20 cellular contexts compared by ENCODE assay signal in the genomic region with DNA sequence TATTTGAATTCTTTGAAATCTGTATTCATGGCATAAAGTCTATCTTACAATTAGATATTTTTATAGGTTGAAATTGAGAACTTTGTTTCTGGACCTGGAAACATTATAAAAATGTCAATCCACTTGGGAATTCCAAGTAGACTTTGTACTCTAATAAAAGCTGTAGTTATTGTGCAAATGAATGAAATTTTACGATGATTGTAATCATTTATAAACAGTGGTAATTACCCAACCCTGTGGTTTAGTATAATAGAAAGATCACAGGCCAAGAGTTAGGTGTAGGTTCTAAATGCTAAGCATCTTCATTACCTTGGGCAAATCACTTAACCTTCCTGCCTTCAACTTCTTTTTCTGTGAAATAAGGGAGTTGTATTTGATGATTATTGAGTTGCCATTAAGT. TPM values are rescaled to one million over a fixed set of nuclear protein-coding genes. Genes with fewer than 3 reads are reported as not detected.
DNase-seq lines count a peak whose midpoint lies in the region; ATAC-seq, FAIRE-seq and TF ChIP-seq lines count a peak whose summit lies in the region.
"Had no signal": no experiment of that assay in that cellular context is flagged by ENCODE, and none has a peak within 500 bp of the region (broad histone marks: within the 10 kb centered on the region; RNA-seq: fewer than 3 reads in every experiment).

No MANE protein-coding gene starts in this region.

- FAIRE-seq in small intestine (lab: Jason Lieb, UNC), result peak; percentile 39
- FAIRE-seq: GM12892, GM19239, H1, HepG2, HTR-8/SVneo had no signal

- H3K4me3 ChIP-seq in small intestine (ENCODE audit: low read depth in 1 of 2, low read length in 2 of 2) (no peak overlapping the region), esophagus muscularis mucosa (no peak overlapping the region)
- H3K4me3 ChIP-seq: BLaER1 treated with 17β-estradiol and CSF1 and Interleukin-3, amounts not matched to agents 10 nM and 100 nM; HAP-1 had no signal

- H3K36me3 ChIP-seq in small intestine (ENCODE audit: control insufficient read depth in 2 of 2, insufficient read depth in 2 of 2, low read length in 2 of 2) (no peaks in the 10 kb centered on the region), esophagus muscularis mucosa (no peaks in the 10 kb centered on the region)
- H3K36me3 ChIP-seq: BLaER1 treated with 17β-estradiol and CSF1 and Interleukin-3, amounts not matched to agents 10 nM and 100 nM; HAP-1 had no signal

- no peak overlapping the region for H3K27ac Mint-ChIP-seq in activated naive CD4-positive, alpha-beta T cell treated with anti-CD3 and anti-CD28 coated beads, Interleukin-2, amount 50 U/mL, for 72 hours
- H3K27ac Mint-ChIP-seq: CD4-positive, alpha-beta T cell; HFFc6 had no signal

- no peak for ATAC-seq in activated naive CD4-positive, alpha-beta T cell treated with anti-CD3 and anti-CD28 coated beads, Interleukin-2, amount 50 U/mL, for 72 hours
- ATAC-seq: HepG2 had no signal

- intact Hi-C loops in esophagus muscularis mucosa (cut with DNase I), result no loop called here

- no peak for TF ChIP-seq CTCF in esophagus muscularis mucosa (IDR thresholded peaks at IDR 0.05)

- H3K36me3 Mint-ChIP-seq in activated naive CD4-positive, alpha-beta T cell treated with anti-CD3 and anti-CD28 coated beads, Interleukin-2, amount 50 U/mL, for 72 hours, result no peaks in the 10 kb centered on the region

- no peak overlapping the region for H3K27ac ChIP-seq in small intestine (ENCODE audit: low read depth in 1 of 2, low read length in 1 of 2)
- no peak overlapping the region for H3K27ac ChIP-seq in esophagus muscularis mucosa (replicated peaks in 1 of 4)
- H3K27ac ChIP-seq: BLaER1 treated with 17β-estradiol and CSF1 and Interleukin-3, amounts not matched to agents 10 nM and 100 nM had no signal

- no peaks in the 10 kb centered on the region for H3K4me1 ChIP-seq in small intestine (ENCODE audit: control insufficient read depth in 2 of 2, insufficient read depth in 1 of 2, low read depth in 1 of 2, low read length in 1 of 2)
- no peaks in the 10 kb centered on the region for H3K4me1 ChIP-seq in esophagus muscularis mucosa
- H3K4me1 ChIP-seq: BLaER1 treated with 17β-estradiol and CSF1 and Interleukin-3, amounts not matched to agents 10 nM and 100 nM; HAP-1 had no signal

- DNase-seq in NCI-H1105 treated with DMSO at 0.1 percent for 48 hours (lab: John Stamatoyannopoulos, UW), result peak; percentile 26
- no peak for DNase-seq in NCI-H1105 (lab: John Stamatoyannopoulos, UW)
- peak; percentile 44 for DNase-seq in HT-29 (ENCODE audit: low spot score)
- DNase-seq in SW480 (ENCODE audit: low spot score), result peak; percentile 27
- peak; percentile 71 for DNase-seq in small intestine
- no peak for DNase-seq in esophagus muscularis mucosa (ENCODE audit: extremely low spot score)
- DNase-seq in activated naive CD4-positive, alpha-beta T cell treated with anti-CD3 and anti-CD28 coated beads, Interleukin-2, amount 50 U/mL, for 72 hours (ENCODE audit: low spot score in 2 of 2), result no peak
- DNase-seq: ACHN; CD4-positive, alpha-beta T cell; DND-41; GDM1; HFFc6 had no signal

- no peaks in the 10 kb centered on the region for H3K9me3 Mint-ChIP-seq in activated naive CD4-positive, alpha-beta T cell treated with anti-CD3 and anti-CD28 coated beads, Interleukin-2, amount 50 U/mL, for 72 hours
- H3K9me3 Mint-ChIP-seq: HFFc6 had no signal

- WGBS in small intestine, 3 donors, result 13 to 48% (median 26%) methylated on average over 1 of the region's 1 CpG
- WGBS in esophagus muscularis mucosa, result 88% methylated on average over 1 of the region's 1 CpG

- no peak for TF ChIP-seq POLR2A in esophagus muscularis mucosa (IDR thresholded peaks at IDR 0.05; ENCODE audit: low read depth)

- TF ChIP-seq EP300 in esophagus muscularis mucosa (IDR thresholded peaks at IDR 0.05), result no peak

- H3K27me3 ChIP-seq in small intestine (ENCODE audit: control insufficient read depth in 2 of 2, insufficient read depth in 2 of 2, low read length in 2 of 2) (peaks cover 0 to under 1% of the 10 kb centered on the region in 2 donors), esophagus muscularis mucosa (no peaks in the 10 kb centered on the region)
- H3K27me3 ChIP-seq: BLaER1 treated with 17β-estradiol and CSF1 and Interleukin-3, amounts not matched to agents 10 nM and 100 nM had no signal

- H3K9me3 ChIP-seq in small intestine (ENCODE audit: control insufficient read depth, low read depth) (no peaks in the 10 kb centered on the region), esophagus muscularis mucosa (no peaks in the 10 kb centered on the region)
- H3K9me3 ChIP-seq: BLaER1 treated with 17β-estradiol and CSF1 and Interleukin-3, amounts not matched to agents 10 nM and 100 nM; HAP-1 had no signal

RNA-seq across cellular contexts. Expression of gene SLC7A14, which starts 13.2 kb away (rescaled TPM):
- total RNA-seq in HT-29 (2014; rRNA removed; shearing (Covaris generic)), result not detected in 2 replicates
- polyA plus RNA-seq in small intestine, result 1 to 10 TPM in 1 of 3 donors, not detected in 2; 1.6 TPM
- total RNA-seq in esophagus muscularis mucosa, result 1 to 10 TPM in 1 of 4 donors, under 1 TPM in 3; 0.42 to 1.3 (median 0.58) TPM
- not detected for total RNA-seq in activated naive CD4-positive, alpha-beta T cell treated with anti-CD3 and anti-CD28 coated beads, Interleukin-2, amount 50 U/mL, for 72 hours
- total RNA-seq: A172; CD4-positive, alpha-beta T cell; HepG2 had no signal
- polyA plus RNA-seq: HepG2 had no signal

Comparison
In these comparisons a context has a peak if more than half of its experiments do, and no peak if none do; other contexts are left out.
1. DNase-seq: peak in NCI-H1105 treated with DMSO at 0.1 percent for 48 hours (single experiment), HT-29 (single experiment), SW480 (single experiment) and small intestine (single experiment); none in NCI-H1105 (single experiment), esophagus muscularis mucosa (single experiment) and activated naive CD4-positive, alpha-beta T cell treated with anti-CD3 and anti-CD28 coated beads, Interleukin-2, amount 50 U/mL, for 72 hours (0 of 2).